Comparison of ENCODE assay signal across 1 cellular context in genomic region chr12:49945394-49946080, GRCh38.
TF ChIP-seq lines count a peak whose summit lies in the region.

No MANE protein-coding gene starts in this region.

TF ChIP-seq in HEK293, 187 proteins besides CTCF, POLR2A, EP300 and RAD21 (continued from another document and continues in another):
- TF ChIP-seq TSHZ1 (tag by site-specific recombination; IDR thresholded peaks at IDR 0.05; ENCODE audit: borderline replicate concordance) (0 out of 2 replicates have a peak, but pooled peaks have one; percentile 12), ZNF248 (tag by site-specific recombination; IDR thresholded peaks at IDR 0.05) (no peak), ZFP3 (tag by site-specific recombination; IDR thresholded peaks at IDR 0.05; ENCODE audit: low read depth) (no peak), RBAK (tag by site-specific recombination; IDR thresholded peaks at IDR 0.05) (no peak), PRDM6 (tag by site-specific recombination; IDR thresholded peaks at IDR 0.05) (no peak), ZFP41 (tag by site-specific recombination; IDR thresholded peaks at IDR 0.05; ENCODE audit: borderline replicate concordance) (no peak), ZNF394 (tag by site-specific recombination; IDR thresholded peaks at IDR 0.05; ENCODE audit: borderline replicate concordance) (peak; percentile 23; the same call in 1 of the 2 replicates), ZBTB8A (tag by site-specific recombination; IDR thresholded peaks at IDR 0.05) (peak; percentile 57; the same call in 1 of the 2 replicates), ZNF664 (tag by site-specific recombination; IDR thresholded peaks at IDR 0.05) (no peak), ZBTB10 (tag by site-specific recombination; IDR thresholded peaks at IDR 0.05) (no peak), ZNF548 (tag by site-specific recombination; IDR thresholded peaks at IDR 0.05) (no peak), ZNF37A (tag by site-specific recombination; IDR thresholded peaks at IDR 0.05) (no peak), ZNF24 (tag by site-specific recombination; IDR thresholded peaks at IDR 0.05) (no peak), ZNF621 (tag by site-specific recombination; IDR thresholded peaks at IDR 0.05) (no peak), ZNF2 (tag by site-specific recombination; IDR thresholded peaks at IDR 0.05) (peak; percentile 85), ZNF114 (tag by site-specific recombination; IDR thresholded peaks at IDR 0.05) (no peak), ZNF16 (tag by site-specific recombination; IDR thresholded peaks at IDR 0.05; ENCODE audit: low read depth) (no peak), ZNF624 (tag by site-specific recombination; IDR thresholded peaks at IDR 0.05) (no peak), SCRT2 (tag by site-specific recombination; IDR thresholded peaks at IDR 0.05) (no peak), ZNF155 (tag by site-specific recombination; IDR thresholded peaks at IDR 0.05) (no peak), ZNF391 (tag by site-specific recombination; IDR thresholded peaks at IDR 0.05; ENCODE audit: borderline replicate concordance, low read depth) (no peak), ZNF324 (tag by site-specific recombination; IDR thresholded peaks at IDR 0.05) (no peak), SALL2 (tag by site-specific recombination; IDR thresholded peaks at IDR 0.05; ENCODE audit: borderline replicate concordance) (no peak), ZNF704 (tag by site-specific recombination; IDR thresholded peaks at IDR 0.05) (no peak), EGR2 (tag by site-specific recombination; IDR thresholded peaks at IDR 0.05; ENCODE audit: low read depth) (0 out of 2 replicates have a peak, but pooled peaks have one; percentile 14), ZNF549 (tag by site-specific recombination; IDR thresholded peaks at IDR 0.05) (no peak), ZNF138 (tag by site-specific recombination; IDR thresholded peaks at IDR 0.05; ENCODE audit: borderline replicate concordance) (no peak), ZNF211 (tag by site-specific recombination; IDR thresholded peaks at IDR 0.05; ENCODE audit: low read depth) (no peak), ZNF132 (tag by site-specific recombination; IDR thresholded peaks at IDR 0.05; ENCODE audit: borderline replicate concordance) (no peak), MEIS1 (CRISPR knock-in tag; IDR thresholded peaks at IDR 0.05; ENCODE audit: borderline replicate concordance) (no peak), ZNF398 (tag by site-specific recombination; IDR thresholded peaks at IDR 0.05) (no peak), ZNF623 (tag by site-specific recombination; IDR thresholded peaks at IDR 0.05) (no peak), ZBTB49 (tag by site-specific recombination; IDR thresholded peaks at IDR 0.05; ENCODE audit: low read depth) (no peak), ZBTB11 (tag by site-specific recombination; conservative IDR thresholded peaks at IDR 0.05; ENCODE audit: low read depth) (no peak), ZNF449 (tag by site-specific recombination; IDR thresholded peaks at IDR 0.05) (no peak), YY1 (tag by site-specific recombination; IDR thresholded peaks at IDR 0.05) (no peak), ZBTB44 (tag by site-specific recombination; IDR thresholded peaks at IDR 0.05) (no peak), ZNF266 (tag by site-specific recombination; IDR thresholded peaks at IDR 0.05; ENCODE audit: low read depth) (no peak), BCL11A (tag by site-specific recombination; IDR thresholded peaks at IDR 0.05; ENCODE audit: low read depth) (no peak), ZNF175 (tag by site-specific recombination; IDR thresholded peaks at IDR 0.05) (no peak), ZNF214 (tag by site-specific recombination; IDR thresholded peaks at IDR 0.05; ENCODE audit: borderline replicate concordance) (no peak)
